1 cellular context compared by ENCODE assay signal in the genomic region with DNA sequence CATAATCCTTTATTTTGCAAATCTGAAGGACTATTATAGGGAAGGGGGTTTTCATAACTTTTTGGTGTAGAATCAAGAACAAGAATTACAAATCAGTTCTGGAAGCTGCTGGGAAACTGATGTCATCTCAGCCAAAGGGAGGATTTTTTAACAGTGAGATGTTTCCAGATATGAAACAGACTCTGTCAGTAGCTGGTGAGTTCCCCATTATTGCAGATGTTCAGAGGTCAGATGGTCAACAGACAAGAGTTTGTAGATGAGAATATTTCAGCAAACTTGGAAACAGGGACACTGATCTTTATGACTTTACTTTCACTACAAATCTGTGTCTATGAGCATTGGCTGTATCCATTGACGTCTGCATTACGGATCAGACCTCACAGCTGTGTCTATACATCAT.
TF ChIP-seq lines count a peak whose summit lies in the region.

No MANE protein-coding gene starts in this region.

TF ChIP-seq in SK-N-SH, 30 proteins besides CTCF, POLR2A, EP300 and RAD21 (continued from another document):
- TF ChIP-seq, protein P1, sequence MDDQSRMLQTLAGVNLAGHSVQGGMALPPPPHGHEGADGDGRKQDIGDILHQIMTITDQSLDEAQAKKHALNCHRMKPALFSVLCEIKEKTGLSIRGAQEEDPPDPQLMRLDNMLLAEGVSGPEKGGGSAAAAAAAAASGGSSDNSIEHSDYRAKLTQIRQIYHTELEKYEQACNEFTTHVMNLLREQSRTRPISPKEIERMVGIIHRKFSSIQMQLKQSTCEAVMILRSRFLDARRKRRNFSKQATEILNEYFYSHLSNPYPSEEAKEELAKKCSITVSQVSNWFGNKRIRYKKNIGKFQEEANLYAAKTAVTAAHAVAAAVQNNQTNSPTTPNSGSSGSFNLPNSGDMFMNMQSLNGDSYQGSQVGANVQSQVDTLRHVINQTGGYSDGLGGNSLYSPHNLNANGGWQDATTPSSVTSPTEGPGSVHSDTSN (IDR thresholded peaks at IDR 0.05): peak; percentile 88
- no peak for TF ChIP-seq RCOR1 (IDR thresholded peaks at IDR 0.05; ENCODE audit: low read length)
- no peak for TF ChIP-seq TAF1 (IDR thresholded peaks at IDR 0.05; ENCODE audit: borderline replicate concordance, low read depth, low read length)
- TF ChIP-seq TEAD4 (IDR thresholded peaks at IDR 0.05; ENCODE audit: borderline replicate concordance, insufficient read depth): peak; percentile 62; the same call in 1 of the 2 replicates
- TF ChIP-seq RXRA (IDR thresholded peaks at IDR 0.05; ENCODE audit: borderline replicate concordance, low read depth): peak; percentile 93
- TF ChIP-seq GABPA (IDR thresholded peaks at IDR 0.05; ENCODE audit: low read depth): no peak
- TF ChIP-seq, protein P2, sequence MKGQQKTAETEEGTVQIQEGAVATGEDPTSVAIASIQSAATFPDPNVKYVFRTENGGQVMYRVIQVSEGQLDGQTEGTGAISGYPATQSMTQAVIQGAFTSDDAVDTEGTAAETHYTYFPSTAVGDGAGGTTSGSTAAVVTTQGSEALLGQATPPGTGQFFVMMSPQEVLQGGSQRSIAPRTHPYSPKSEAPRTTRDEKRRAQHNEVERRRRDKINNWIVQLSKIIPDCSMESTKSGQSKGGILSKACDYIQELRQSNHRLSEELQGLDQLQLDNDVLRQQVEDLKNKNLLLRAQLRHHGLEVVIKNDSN (IDR thresholded peaks at IDR 0.05; ENCODE audit: borderline replicate concordance, low read depth): no peak
- TF ChIP-seq, protein P3, sequence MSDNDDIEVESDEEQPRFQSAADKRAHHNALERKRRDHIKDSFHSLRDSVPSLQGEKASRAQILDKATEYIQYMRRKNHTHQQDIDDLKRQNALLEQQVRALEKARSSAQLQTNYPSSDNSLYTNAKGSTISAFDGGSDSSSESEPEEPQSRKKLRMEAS (IDR thresholded peaks at IDR 0.05; ENCODE audit: low read depth): no peak
- no peak for TF ChIP-seq FOXJ3 (CRISPR knock-in tag; IDR thresholded peaks at IDR 0.05)
- no peak for TF ChIP-seq NRF1 (IDR thresholded peaks at IDR 0.05; ENCODE audit: low read depth, low read length)
- TF ChIP-seq, protein P4, sequence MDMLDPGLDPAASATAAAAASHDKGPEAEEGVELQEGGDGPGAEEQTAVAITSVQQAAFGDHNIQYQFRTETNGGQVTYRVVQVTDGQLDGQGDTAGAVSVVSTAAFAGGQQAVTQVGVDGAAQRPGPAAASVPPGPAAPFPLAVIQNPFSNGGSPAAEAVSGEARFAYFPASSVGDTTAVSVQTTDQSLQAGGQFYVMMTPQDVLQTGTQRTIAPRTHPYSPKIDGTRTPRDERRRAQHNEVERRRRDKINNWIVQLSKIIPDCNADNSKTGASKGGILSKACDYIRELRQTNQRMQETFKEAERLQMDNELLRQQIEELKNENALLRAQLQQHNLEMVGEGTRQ (IDR thresholded peaks at IDR 0.05; ENCODE audit: borderline replicate concordance, low read depth, low read length): no peak
- TF ChIP-seq, protein P5, sequence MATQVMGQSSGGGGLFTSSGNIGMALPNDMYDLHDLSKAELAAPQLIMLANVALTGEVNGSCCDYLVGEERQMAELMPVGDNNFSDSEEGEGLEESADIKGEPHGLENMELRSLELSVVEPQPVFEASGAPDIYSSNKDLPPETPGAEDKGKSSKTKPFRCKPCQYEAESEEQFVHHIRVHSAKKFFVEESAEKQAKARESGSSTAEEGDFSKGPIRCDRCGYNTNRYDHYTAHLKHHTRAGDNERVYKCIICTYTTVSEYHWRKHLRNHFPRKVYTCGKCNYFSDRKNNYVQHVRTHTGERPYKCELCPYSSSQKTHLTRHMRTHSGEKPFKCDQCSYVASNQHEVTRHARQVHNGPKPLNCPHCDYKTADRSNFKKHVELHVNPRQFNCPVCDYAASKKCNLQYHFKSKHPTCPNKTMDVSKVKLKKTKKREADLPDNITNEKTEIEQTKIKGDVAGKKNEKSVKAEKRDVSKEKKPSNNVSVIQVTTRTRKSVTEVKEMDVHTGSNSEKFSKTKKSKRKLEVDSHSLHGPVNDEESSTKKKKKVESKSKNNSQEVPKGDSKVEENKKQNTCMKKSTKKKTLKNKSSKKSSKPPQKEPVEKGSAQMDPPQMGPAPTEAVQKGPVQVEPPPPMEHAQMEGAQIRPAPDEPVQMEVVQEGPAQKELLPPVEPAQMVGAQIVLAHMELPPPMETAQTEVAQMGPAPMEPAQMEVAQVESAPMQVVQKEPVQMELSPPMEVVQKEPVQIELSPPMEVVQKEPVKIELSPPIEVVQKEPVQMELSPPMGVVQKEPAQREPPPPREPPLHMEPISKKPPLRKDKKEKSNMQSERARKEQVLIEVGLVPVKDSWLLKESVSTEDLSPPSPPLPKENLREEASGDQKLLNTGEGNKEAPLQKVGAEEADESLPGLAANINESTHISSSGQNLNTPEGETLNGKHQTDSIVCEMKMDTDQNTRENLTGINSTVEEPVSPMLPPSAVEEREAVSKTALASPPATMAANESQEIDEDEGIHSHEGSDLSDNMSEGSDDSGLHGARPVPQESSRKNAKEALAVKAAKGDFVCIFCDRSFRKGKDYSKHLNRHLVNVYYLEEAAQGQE (IDR thresholded peaks at IDR 0.05; ENCODE audit: low read depth, low read length): no peak
- TF ChIP-seq MEF2A (IDR thresholded peaks at IDR 0.05; ENCODE audit: borderline replicate concordance, low read depth): no peak; the same call in 1 of the 2 replicates
